ENCODE assay signal across 1 cellular context in genomic region chr3:149142647-149143046, GRCh38.
TF ChIP-seq lines count a peak whose summit lies in the region.

No MANE protein-coding gene starts in this region.

TF ChIP-seq in WTC11, 78 proteins besides CTCF, POLR2A, EP300 and RAD21 (continued from another document):
- TF ChIP-seq USF1 (CRISPR knock-in tag; IDR thresholded peaks at IDR 0.05) (no peak), ZBTB43 (CRISPR knock-in tag; IDR thresholded peaks at IDR 0.05) (no peak), SMAD4 (CRISPR knock-in tag; IDR thresholded peaks at IDR 0.05) (no peak), CBFB (CRISPR knock-in tag; IDR thresholded peaks at IDR 0.05; ENCODE audit: low read depth) (no peak), TCF7 (CRISPR knock-in tag; IDR thresholded peaks at IDR 0.05; ENCODE audit: low read depth) (no peak), PRRX2 (CRISPR knock-in tag; IDR thresholded peaks at IDR 0.05) (no peak), MYBL2 (CRISPR knock-in tag; IDR thresholded peaks at IDR 0.05) (no peak), NFYB (CRISPR knock-in tag; conservative IDR thresholded peaks at IDR 0.05; ENCODE audit: low read depth) (no peak), HMGA2 (CRISPR knock-in tag; IDR thresholded peaks at IDR 0.05) (no peak), ZSCAN18 (CRISPR knock-in tag; IDR thresholded peaks at IDR 0.05) (no peak)
- TF ChIP-seq, protein P1, sequence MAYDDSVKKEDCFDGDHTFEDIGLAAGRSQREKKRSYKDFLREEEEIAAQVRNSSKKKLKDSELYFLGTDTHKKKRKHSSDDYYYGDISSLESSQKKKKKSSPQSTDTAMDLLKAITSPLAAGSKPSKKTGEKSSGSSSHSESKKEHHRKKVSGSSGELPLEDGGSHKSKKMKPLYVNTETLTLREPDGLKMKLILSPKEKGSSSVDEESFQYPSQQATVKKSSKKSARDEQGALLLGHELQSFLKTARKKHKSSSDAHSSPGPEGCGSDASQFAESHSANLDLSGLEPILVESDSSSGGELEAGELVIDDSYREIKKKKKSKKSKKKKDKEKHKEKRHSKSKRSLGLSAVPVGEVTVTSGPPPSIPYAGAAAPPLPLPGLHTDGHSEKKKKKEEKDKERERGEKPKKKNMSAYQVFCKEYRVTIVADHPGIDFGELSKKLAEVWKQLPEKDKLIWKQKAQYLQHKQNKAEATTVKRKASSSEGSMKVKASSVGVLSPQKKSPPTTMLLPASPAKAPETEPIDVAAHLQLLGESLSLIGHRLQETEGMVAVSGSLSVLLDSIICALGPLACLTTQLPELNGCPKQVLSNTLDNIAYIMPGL (CRISPR knock-in tag; IDR thresholded peaks at IDR 0.05): no peak
